In genomic region chr22:46861968-46862367, GRCh38 we compare ENCODE assay signal across 17 cellular contexts.
"Had no signal": no experiment of that assay in that cellular context is flagged by ENCODE, and none has a peak within 500 bp of the region (broad histone marks: within the 10 kb centered on the region; RNA-seq: fewer than 3 reads in every experiment).

No MANE protein-coding gene starts in this region.

- H3K36me3 Mint-ChIP-seq: natural killer cell had no signal

- ATAC-seq: activated CD8-positive, alpha-beta T cell treated with anti-CD3 and anti-CD28 coated beads, Interleukin-2, amount 10 ng/mL, durations not matched to agents 7 days and 5 days; foreskin keratinocyte; left cardiac atrium; natural killer cell had no signal

- DNase-seq: activated CD4-positive, alpha-beta T cell treated with anti-CD3 and anti-CD28 coated beads, Interleukin-2, amount 10 ng/mL, durations not matched to agents 7 days and 5 days; activated CD8-positive, alpha-beta T cell treated with anti-CD3 and anti-CD28 coated beads, Interleukin-2, amount 10 ng/mL, durations not matched to agents 7 days and 5 days; activated gamma-delta T cell treated with Interleukin-2 at 50 U/mL for 16 hours; amygdala; dorsolateral prefrontal cortex; foreskin keratinocyte; left cardiac atrium; mesendoderm; natural killer cell; sigmoid colon; stimulated activated CD4-positive, alpha-beta T cell treated with anti-CD3 and anti-CD28 coated beads, Interleukin-4, amount 100 ng/mL, for 24 hours; stimulated activated naive B cell treated with anti-CD40 and anti-IgM and Interleukin-4, amounts not matched to agents 10 μg/mL and 1 μg/mL and 100 μg/mL, for 72 hours; SW 1271 had no signal

- H3K4me1 ChIP-seq: sigmoid colon had no signal

- H3K4me3 Mint-ChIP-seq: activated CD4-positive, alpha-beta T cell treated with anti-CD3 and anti-CD28 coated beads, Interleukin-2, amount 10 ng/mL, durations not matched to agents 7 days and 5 days; activated CD8-positive, alpha-beta T cell treated with anti-CD3 and anti-CD28 coated beads, Interleukin-2, amount 10 ng/mL, durations not matched to agents 7 days and 5 days; activated naive CD8-positive, alpha-beta T cell; natural killer cell had no signal

- H3K9me3 ChIP-seq: sigmoid colon had no signal

- H3K36me3 ChIP-seq: cardiac muscle cell, sigmoid colon had no signal

- H3K27ac ChIP-seq: cardiac muscle cell, dorsolateral prefrontal cortex, epithelial cell of prostate, foreskin keratinocyte, hepatocyte, sigmoid colon had no signal

- H3K27me3 ChIP-seq: cardiac muscle cell, dorsolateral prefrontal cortex, foreskin keratinocyte, hepatocyte, sigmoid colon had no signal

- H3K4me2 ChIP-seq: hepatocyte had no signal

- H3K4me3 ChIP-seq: cardiac muscle cell, dorsolateral prefrontal cortex, hepatocyte, sigmoid colon had no signal

- H3K9me3 Mint-ChIP-seq: natural killer cell; stimulated activated naive B cell treated with anti-CD40 and anti-IgM and Interleukin-4, amounts not matched to agents 10 μg/mL and 1 μg/mL and 100 μg/mL, for 72 hours had no signal

- H3K4me1 Mint-ChIP-seq: activated CD4-positive, alpha-beta T cell treated with anti-CD3 and anti-CD28 coated beads, Interleukin-2, amount 10 ng/mL, durations not matched to agents 7 days and 5 days had no signal

- H3K27me3 Mint-ChIP-seq: activated CD4-positive, alpha-beta T cell treated with anti-CD3 and anti-CD28 coated beads, Interleukin-2, amount 10 ng/mL, durations not matched to agents 7 days and 5 days; activated naive CD8-positive, alpha-beta T cell; stimulated activated naive B cell treated with anti-CD40 and anti-IgM and Interleukin-4, amounts not matched to agents 10 μg/mL and 1 μg/mL and 100 μg/mL, for 72 hours had no signal

- H2AFZ ChIP-seq: hepatocyte had no signal

- H3K27ac Mint-ChIP-seq: activated CD4-positive, alpha-beta T cell treated with anti-CD3 and anti-CD28 coated beads, Interleukin-2, amount 10 ng/mL, durations not matched to agents 7 days and 5 days; activated CD8-positive, alpha-beta T cell treated with anti-CD3 and anti-CD28 coated beads, Interleukin-2, amount 10 ng/mL, durations not matched to agents 7 days and 5 days; activated naive CD8-positive, alpha-beta T cell had no signal
